ENCODE assay signal across 17 cellular contexts in the genomic region with DNA sequence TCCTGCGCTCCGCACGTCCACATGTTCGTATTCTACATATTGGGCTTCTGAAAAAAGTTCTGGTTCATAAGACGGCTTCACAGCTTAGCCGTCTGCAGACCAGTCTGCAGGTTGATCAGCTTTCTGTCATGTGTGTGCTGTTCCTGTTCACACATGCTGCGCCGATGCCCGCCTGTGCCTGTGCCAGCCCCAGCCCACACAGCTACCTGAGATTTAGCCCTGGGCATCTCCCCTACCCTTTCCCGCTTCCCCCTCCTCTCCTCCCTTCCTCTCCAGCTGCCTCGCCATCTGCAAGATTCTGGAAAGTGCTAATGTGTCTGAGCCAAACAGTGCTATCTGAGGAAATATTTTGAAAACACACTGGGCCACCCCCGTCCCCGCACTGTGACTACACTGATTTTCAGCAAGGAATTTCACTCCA. TPM values are rescaled to one million over a fixed set of nuclear protein-coding genes. Genes with fewer than 3 reads are reported as not detected.
A peak's percentile ranks its signal among the peaks of the same experiment; 100 is the strongest.
DNase-seq lines count a peak whose midpoint lies in the region; ATAC-seq and TF ChIP-seq lines count a peak whose summit lies in the region.
"Had no signal": no experiment of that assay in that cellular context is flagged by ENCODE, and none has a peak within 500 bp of the region (broad histone marks: within the 10 kb centered on the region; RNA-seq: fewer than 3 reads in every experiment).

No MANE protein-coding gene starts in this region.

- peak; percentile 7 for DNase-seq in DMS 273 treated with DMSO at 0.1 percent for 48 hours (lab: John Stamatoyannopoulos, UW)
- no peak for DNase-seq in ascending aorta (ENCODE audit: low spot score in 2 of 2)
- no peak for DNase-seq in glutamatergic neuron
- no peak for DNase-seq in effector CD4-positive, alpha-beta T cell
- DNase-seq: activated CD4-positive, alpha-beta T cell treated with anti-CD3 and anti-CD28 coated beads, Interleukin-2, amount 10 ng/mL, durations not matched to agents 7 days and 5 days; DMS79; islet precursor cell; naive B cell; NCI-H1436 treated with DMSO at 0.1 percent for 48 hours; NCI-H526; small intestine; transverse colon had no signal

- H3K9me3 Mint-ChIP-seq in glutamatergic neuron (ENCODE audit: unreplicated experiment) = peaks cover 1% of the 10 kb centered on the region
- H3K9me3 Mint-ChIP-seq: activated CD4-positive, alpha-beta T cell treated with anti-CD3 and anti-CD28 coated beads, Interleukin-2, amount 10 ng/mL, durations not matched to agents 7 days and 5 days; naive B cell had no signal

- H3K4me3 ChIP-seq in ascending aorta (peak overlapping the region in 1 of 2 donors; percentile 14), skeletal muscle tissue (ENCODE audit: low read length in 3 of 3) (no peak overlapping the region)
- H3K4me3 ChIP-seq: adrenal gland, transverse colon had no signal

- H3K36me3 ChIP-seq in ascending aorta (peaks cover 0 to 7% of the 10 kb centered on the region in 2 donors), skeletal muscle tissue (ENCODE audit: control insufficient read depth in 3 of 3, insufficient read depth in 3 of 3, low read length in 3 of 3) (no peaks in the 10 kb centered on the region)
- H3K36me3 ChIP-seq: adrenal gland, transverse colon had no signal

- H3K27me3 Mint-ChIP-seq in glutamatergic neuron (ENCODE audit: unreplicated experiment) = peaks cover 11% of the 10 kb centered on the region

- no peaks in the 10 kb centered on the region for H3K9me3 ChIP-seq in ascending aorta
- H3K9me3 ChIP-seq in skeletal muscle tissue (ENCODE audit: control insufficient read depth in 3 of 3, low read length in 3 of 3) = no peaks in the 10 kb centered on the region
- H3K9me3 ChIP-seq: adrenal gland, transverse colon had no signal

- intact Hi-C loops in ascending aorta (cut with DNase I) = no loop called here

- peaks cover 9% of the 10 kb centered on the region for H3K4me1 Mint-ChIP-seq in glutamatergic neuron (ENCODE audit: low read depth, unreplicated experiment)
- H3K4me1 Mint-ChIP-seq: naive B cell had no signal

- H3K4me1 ChIP-seq in ascending aorta (peaks cover 48 to 82% of the 10 kb centered on the region in 2 donors), skeletal muscle tissue (ENCODE audit: control insufficient read depth in 3 of 3, insufficient read depth in 3 of 3, low read length in 3 of 3) (peaks cover 76 to 87% (median 80%) of the 10 kb centered on the region in 3 donors)

- peak overlapping the region in 2 of 3 donors; percentile 47 to 57 for H3K9ac ChIP-seq in skeletal muscle tissue (ENCODE audit: low read depth in 1 of 3, low read length in 3 of 3)

- H3K36me3 Mint-ChIP-seq in glutamatergic neuron (ENCODE audit: unreplicated experiment) = no peaks in the 10 kb centered on the region
- H3K36me3 Mint-ChIP-seq: naive B cell had no signal

- no peaks in the 10 kb centered on the region for H3K27me3 ChIP-seq in ascending aorta
- no peaks in the 10 kb centered on the region for H3K27me3 ChIP-seq in skeletal muscle tissue (ENCODE audit: control insufficient read depth in 3 of 3, insufficient read depth in 3 of 3, low read length in 3 of 3)
- H3K27me3 ChIP-seq: adrenal gland, transverse colon had no signal

- H3K27ac ChIP-seq in ascending aorta = peak overlapping the region; percentile 64 to 90
- H3K27ac ChIP-seq in skeletal muscle tissue (ENCODE audit: low read depth, low read length) = no peak overlapping the region

- ATAC-seq in GM18873 (IDR thresholded peaks at IDR 0.05; ENCODE audit: low FRiP score, unreplicated experiment) = no peak
- no peak for ATAC-seq in HG02610 (IDR thresholded peaks at IDR 0.05; ENCODE audit: unreplicated experiment)
- no peak for ATAC-seq in GM19397 (IDR thresholded peaks at IDR 0.05; ENCODE audit: unreplicated experiment)

- H3K4me3 Mint-ChIP-seq in glutamatergic neuron (ENCODE audit: unreplicated experiment) = no peak overlapping the region
- H3K4me3 Mint-ChIP-seq: activated CD4-positive, alpha-beta T cell treated with anti-CD3 and anti-CD28 coated beads, Interleukin-2, amount 10 ng/mL, durations not matched to agents 7 days and 5 days; naive B cell had no signal

- H3K27ac Mint-ChIP-seq in glutamatergic neuron (ENCODE audit: unreplicated experiment) = peak overlapping the region; percentile 5
- H3K27ac Mint-ChIP-seq: activated CD4-positive, alpha-beta T cell treated with anti-CD3 and anti-CD28 coated beads, Interleukin-2, amount 10 ng/mL, durations not matched to agents 7 days and 5 days had no signal

- no peak for TF ChIP-seq CTCF in ascending aorta (IDR thresholded peaks at IDR 0.05)
- no peak for TF ChIP-seq CTCF in glutamatergic neuron (IDR thresholded peaks at IDR 0.05; ENCODE audit: partially characterized antibody, unreplicated experiment)

RNA-seq across cellular contexts. Expression of a gene that starts 7.1 kb away (rescaled TPM):
- total RNA-seq in ascending aorta (41.4 TPM), glutamatergic neuron (ENCODE audit: unreplicated experiment) (0.83 TPM), skeletal muscle tissue (15.7 TPM)
